Comparison of ENCODE assay signal across 8 cellular contexts in the genomic region with DNA sequence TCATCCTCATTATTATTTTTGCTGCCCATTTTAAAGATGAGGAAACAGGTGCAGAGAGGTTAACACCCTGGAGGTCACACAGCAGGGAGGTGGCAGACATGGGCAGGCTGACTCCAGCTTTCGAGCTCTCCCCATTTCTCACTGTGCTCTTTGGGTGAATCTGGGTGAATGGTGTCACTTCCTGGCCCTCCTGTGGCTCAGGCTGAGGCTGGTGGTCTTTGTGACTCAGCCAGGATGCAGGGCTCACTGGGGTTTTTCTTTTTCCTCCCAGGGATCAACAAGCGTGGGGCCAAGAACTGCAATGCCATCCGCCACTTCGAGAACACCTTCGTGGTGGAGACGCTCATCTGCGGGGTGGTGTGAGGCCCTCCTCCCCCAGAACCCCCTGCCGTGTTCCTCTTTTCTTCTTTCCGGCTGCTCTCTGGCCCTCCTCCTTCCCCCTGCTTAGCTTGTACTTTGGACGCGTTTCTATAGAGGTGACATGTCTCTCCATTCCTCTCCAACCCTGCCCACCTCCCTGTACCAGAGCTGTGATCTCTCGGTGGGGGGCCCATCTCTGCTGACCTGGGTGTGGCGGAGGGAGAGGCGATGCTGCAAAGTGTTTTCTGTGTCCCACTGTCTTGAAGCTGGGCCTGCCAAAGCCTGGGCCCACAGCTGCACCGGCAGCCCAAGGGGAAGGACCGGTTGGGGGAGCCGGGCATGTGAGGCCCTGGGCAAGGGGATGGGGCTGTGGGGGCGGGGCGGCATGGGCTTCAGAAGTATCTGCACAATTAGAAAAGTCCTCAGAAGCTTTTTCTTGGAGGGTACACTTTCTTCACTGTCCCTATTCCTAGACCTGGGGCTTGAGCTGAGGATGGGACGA. TPM values are rescaled to one million over a fixed set of nuclear protein-coding genes. Genes with fewer than 3 reads are reported as not detected.
DNase-seq lines count a peak whose midpoint lies in the region; ATAC-seq and TF ChIP-seq lines count a peak whose summit lies in the region.

No MANE protein-coding gene starts in this region.

- POLR2A ChIA-PET in GM10248 (lab: Yijun Ruan, JAX): no interaction called here

- no peak for ATAC-seq in HG03045 (IDR thresholded peaks at IDR 0.05; ENCODE audit: unreplicated experiment)

- peak overlapping the region in 41 of 59 donors; percentile 6 to 79 (median 49) for H3K27ac ChIP-seq in dorsolateral prefrontal cortex

- H3K36me3 ChIP-seq in H7 (replicated peaks; ENCODE audit: control insufficient read depth, insufficient read depth, low read length) (peaks cover 47% of the 10 kb centered on the region), BE2C (peaks cover 40% of the 10 kb centered on the region)

- DNase-seq in H7 (peak; percentile 56), SIG-M5 treated with dmso at 0.1 percent for 504 hours (lab: John Stamatoyannopoulos, UW; ENCODE audit: unreplicated experiment) (peak; percentile 77), dorsolateral prefrontal cortex (peak in 3 of 10 donors; percentile 20 to 27 (median 23)), NCI-H510A treated with DMSO at 0.1 percent for 48 hours (lab: John Stamatoyannopoulos, UW) (no peak), GM10248 (ENCODE audit: extremely low spot score) (no peak), BE2C (no peak)
- peak; percentile 39 to 55 for DNase-seq in stimulated activated CD8-positive, alpha-beta memory T cell treated with anti-CD3 and anti-CD28 coated beads, Interleukin-4, amount 100 ng/mL, for 1 hour (ENCODE audit: low read depth in 2 of 2, low spot score in 1 of 2)

- intact Hi-C loops in dorsolateral prefrontal cortex (cut with DNase I): no loop called here

- no peak for TF ChIP-seq CTCF in dorsolateral prefrontal cortex (IDR thresholded peaks at IDR 0.05 in 54 of 56, conservative IDR thresholded peaks at IDR 0.05 in 2 of 56; ENCODE audit: low read depth in 1 of 56, partially characterized antibody in 56 of 56)
- TF ChIP-seq CTCF in GM10248 (IDR thresholded peaks at IDR 0.05; ENCODE audit: control extremely low read depth, extremely low read depth, low read depth, missing control alignments): no peak
- no peak for TF ChIP-seq CTCF in BE2C (IDR thresholded peaks at IDR 0.05; ENCODE audit: low read depth, low read length)

- H3K27me3 ChIP-seq in H7 (ENCODE audit: control insufficient read depth, insufficient read depth, low read length) (no peaks in the 10 kb centered on the region), dorsolateral prefrontal cortex (no peaks in the 10 kb centered on the region), BE2C (no peaks in the 10 kb centered on the region)

- CTCF ChIA-PET in GM10248 (lab: Yijun Ruan, JAX): interaction anchor here (1.0 to 2.3 kb wide), 9 partner anchors 13 to 175 kb away, joined by 3 to 5 read pairs (median 4); partner anchors contain the start of gene ITM2C

- H3K4me3 ChIP-seq in H7 (ENCODE audit: insufficient read depth, low read depth, low read length) (no peak overlapping the region), dorsolateral prefrontal cortex (no peak overlapping the region), BE2C (ENCODE audit: low read depth, low read length) (no peak overlapping the region)

- H3K4me1 ChIP-seq in BE2C: no peaks in the 10 kb centered on the region; the same call in 1 of the 2 replicates

- H3K9me3 ChIP-seq in BE2C: no peaks in the 10 kb centered on the region

RNA-seq across cellular contexts. Expression of gene ITM2C, which starts 13.2 kb away (rescaled TPM):
- 392 and 393 TPM in 2 replicates for total RNA-seq in H7 (2014; rRNA removed; shearing (Covaris generic))
- 1,000 to 10,000 TPM in 1 of 120 experiments, 100 to 1,000 TPM in 119; 391 to 1,107 (median 596) TPM for total RNA-seq in dorsolateral prefrontal cortex
- polyA plus RNA-seq in BE2C (2012; ENCODE audit: insufficient read depth, insufficient read length, low read depth): 1,292 TPM

RNA-seq across cellular contexts. Expression of gene GPR55, which starts 47.1 kb away (rescaled TPM):
- total RNA-seq in H7 (2014; rRNA removed; shearing (Covaris generic)): 0.04 TPM in 1 of 2 replicates, not detected in the other
- 1 to 10 TPM in 74 of 120 experiments, under 1 TPM in 46; 0.14 to 6.3 (median 1.2) TPM for total RNA-seq in dorsolateral prefrontal cortex
- polyA plus RNA-seq in BE2C (2012; ENCODE audit: insufficient read depth, insufficient read length, low read depth): not detected

Comparison
In these comparisons a context has a peak if more than half of its experiments do, and no peak if none do; other contexts are left out.
1. DNase-seq: peak in H7 (single experiment), SIG-M5 treated with dmso at 0.1 percent for 504 hours (single experiment) and stimulated activated CD8-positive, alpha-beta memory T cell treated with anti-CD3 and anti-CD28 coated beads, Interleukin-4, amount 100 ng/mL, for 1 hour (2 of 2); none in NCI-H510A treated with DMSO at 0.1 percent for 48 hours (single experiment), GM10248 (single experiment) and BE2C (single experiment).